24 cellular contexts compared by ENCODE assay signal in the genomic region with DNA sequence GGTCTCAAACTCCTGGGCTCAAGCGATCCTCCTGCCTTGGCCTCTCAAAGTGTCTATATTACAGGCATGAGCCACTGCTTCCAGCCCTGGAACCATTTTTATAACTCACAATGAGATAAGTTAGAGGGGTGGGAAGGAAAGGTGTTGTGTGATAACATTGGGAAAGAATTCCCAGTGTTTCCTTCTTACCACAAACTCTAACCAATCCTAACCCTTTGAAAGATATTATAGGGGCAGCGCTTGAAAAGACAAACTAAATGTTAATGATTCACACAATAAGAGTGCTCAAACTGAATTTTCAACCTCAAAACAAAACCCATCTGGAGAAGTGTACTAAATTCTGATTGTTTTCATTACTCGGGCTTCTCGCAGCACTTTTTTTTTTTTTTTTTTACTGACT.
"Had no signal": no experiment of that assay in that cellular context is flagged by ENCODE, and none has a peak within 500 bp of the region (broad histone marks: within the 10 kb centered on the region; RNA-seq: fewer than 3 reads in every experiment).

No MANE protein-coding gene starts in this region.

- H3K27ac Mint-ChIP-seq: activated CD4-positive, alpha-beta memory T cell treated with anti-CD3 and anti-CD28 coated beads, Interleukin-2, amount 10 ng/mL, durations not matched to agents 7 days and 5 days; activated naive CD4-positive, alpha-beta T cell treated with anti-CD3 and anti-CD28 coated beads for 36 hours; activated T-helper 2 cell treated with anti-CD3 and anti-CD28 coated beads, Interferon-gamma antibody, Interleukin-2, Interleukin-4, amounts not matched to agents 10 μg/mL and 5 μg/mL and 100 μg/mL, durations not matched to agents 14 hours and 24 hours and 36 hours; immature natural killer cell; stimulated activated naive CD8-positive, alpha-beta T cell treated with anti-CD3 and anti-CD28 coated beads, Interleukin-15, amount 100 ng/mL, for 72 hours; T-helper 2 cell treated with Interferon-gamma antibody and Interleukin-4, amounts not matched to agents 5 μg/mL and 100 μg/mL, for 36 hours; WTC11 had no signal

- H3K9me3 Mint-ChIP-seq: activated CD4-positive, alpha-beta memory T cell treated with anti-CD3 and anti-CD28 coated beads, Interleukin-2, amount 10 ng/mL, durations not matched to agents 7 days and 5 days; activated naive CD4-positive, alpha-beta T cell treated with anti-CD3 and anti-CD28 coated beads for 36 hours; activated T-helper 2 cell treated with anti-CD3 and anti-CD28 coated beads, Interferon-gamma antibody, Interleukin-2, Interleukin-4, amounts not matched to agents 10 μg/mL and 5 μg/mL and 100 μg/mL, durations not matched to agents 14 hours and 24 hours and 36 hours; central memory CD8-positive, alpha-beta T cell; immature natural killer cell; stimulated activated naive CD8-positive, alpha-beta T cell treated with anti-CD3 and anti-CD28 coated beads, Interleukin-15, amount 100 ng/mL, for 72 hours; T-helper 2 cell treated with Interferon-gamma antibody and Interleukin-4, amounts not matched to agents 5 μg/mL and 100 μg/mL, for 36 hours; WTC11 had no signal

- H3K27me3 Mint-ChIP-seq: central memory CD8-positive, alpha-beta T cell; stimulated activated naive CD8-positive, alpha-beta T cell treated with anti-CD3 and anti-CD28 coated beads, Interleukin-15, amount 100 ng/mL, for 72 hours had no signal

- H3K4me1 Mint-ChIP-seq: central memory CD8-positive, alpha-beta T cell had no signal

- H3K27ac ChIP-seq: colonic mucosa, gastroesophageal sphincter, heart right ventricle, prostate gland, suprapubic skin, transverse colon, uterus had no signal

- H3K4me3 Mint-ChIP-seq: activated CD4-positive, alpha-beta memory T cell treated with anti-CD3 and anti-CD28 coated beads, Interleukin-2, amount 10 ng/mL, durations not matched to agents 7 days and 5 days; activated naive CD4-positive, alpha-beta T cell treated with anti-CD3 and anti-CD28 coated beads for 36 hours; central memory CD8-positive, alpha-beta T cell; immature natural killer cell; stimulated activated naive CD8-positive, alpha-beta T cell treated with anti-CD3 and anti-CD28 coated beads, Interleukin-15, amount 100 ng/mL, for 72 hours; T-helper 2 cell treated with Interferon-gamma antibody and Interleukin-4, amounts not matched to agents 5 μg/mL and 100 μg/mL, for 36 hours; WTC11 had no signal

- H3K36me3 Mint-ChIP-seq: immature natural killer cell, WTC11 had no signal

- H3K4me1 ChIP-seq: colonic mucosa, prostate gland, suprapubic skin, transverse colon, uterus had no signal

- H3K27me3 ChIP-seq: colonic mucosa, gastroesophageal sphincter, heart right ventricle, suprapubic skin, transverse colon, uterus had no signal

- H3K4me3 ChIP-seq: colonic mucosa, gastroesophageal sphincter, heart right ventricle, prostate gland, suprapubic skin, transverse colon, uterus had no signal

- H3K9me3 ChIP-seq: colonic mucosa, gastroesophageal sphincter, prostate gland, suprapubic skin, transverse colon, uterus had no signal

- H3K36me3 ChIP-seq: colonic mucosa, gastroesophageal sphincter, heart right ventricle, prostate gland, suprapubic skin, transverse colon, uterus had no signal

- ATAC-seq: esophagus mucosa; gastroesophageal sphincter; heart right ventricle; left cardiac atrium; stimulated activated naive CD8-positive, alpha-beta T cell treated with anti-CD3 and anti-CD28 coated beads, Interleukin-15, amount 100 ng/mL, for 72 hours; WTC11 had no signal

- DNase-seq: activated CD4-positive, alpha-beta memory T cell treated with anti-CD3 and anti-CD28 coated beads, Interleukin-2, amount 10 ng/mL, durations not matched to agents 7 days and 5 days; activated CD4-positive, alpha-beta T cell treated with anti-CD3 and anti-CD28 coated beads for 48 hours; activated naive CD4-positive, alpha-beta T cell treated with anti-CD3 and anti-CD28 coated beads for 36 hours; activated T-cell treated with anti-CD3 and anti-CD28 coated beads, Interleukin-2, amount 50 U/mL, for 1 hour; anterior cingulate cortex; colonic mucosa; heart right ventricle; immature natural killer cell; left cardiac atrium; right cardiac atrium; small intestine; stimulated activated CD4-positive, alpha-beta T cell treated with anti-CD3 and anti-CD28 coated beads, Interleukin-15, amount 100 ng/mL, for 24 hours; stimulated activated CD4-positive, alpha-beta T cell treated with anti-CD3 and anti-CD28 coated beads, Interleukin-4, amount 100 ng/mL, for 1 hour; stimulated activated naive CD8-positive, alpha-beta T cell treated with anti-CD3 and anti-CD28 coated beads, Interleukin-15, amount 100 ng/mL, for 72 hours; transverse colon; uterus had no signal
